ENCODE assay signal across 32 cellular contexts in genomic region chr12:14972816-14973215, GRCh38. TPM values are rescaled to one million over a fixed set of nuclear protein-coding genes. Genes with fewer than 3 reads are reported as not detected.
"Had no signal": no experiment of that assay in that cellular context is flagged by ENCODE, and none has a peak within 500 bp of the region (broad histone marks: within the 10 kb centered on the region; RNA-seq: fewer than 3 reads in every experiment).

Gene PDE6H (plus strand): TSS chr12:14973042. CDS start chr12:14978013, 4,971 bp downstream.

- H3K27ac Mint-ChIP-seq: activated CD8-positive, alpha-beta memory T cell treated with anti-CD3 and anti-CD28 coated beads, Interleukin-2, amount 10 ng/mL, durations not matched to agents 7 days and 5 days; activated CD8-positive, alpha-beta T cell treated with anti-CD3 and anti-CD28 coated beads, Interleukin-2, amount 10 ng/mL, durations not matched to agents 7 days and 5 days; activated naive CD4-positive, alpha-beta T cell treated with anti-CD3 and anti-CD28 coated beads, Interleukin-2, amount 50 U/mL, for 72 hours; effector memory CD8-positive, alpha-beta T cell; nephron; T-helper 1 cell treated with Interleukin-12 subunit alpha and Interleukin-12 subunit beta and Interleukin-4 antibody, amounts not matched to agents 30 μg/mL and 1 μg/mL, for 36 hours; WTC11 had no signal

- H3K9me3 ChIP-seq: adrenal gland, gastroesophageal sphincter, left ventricle myocardium inferior, right atrium auricular region had no signal

- H3K9me3 Mint-ChIP-seq: effector memory CD8-positive, alpha-beta T cell; nephron; T-helper 1 cell treated with Interleukin-12 subunit alpha and Interleukin-12 subunit beta and Interleukin-4 antibody, amounts not matched to agents 30 μg/mL and 1 μg/mL, for 36 hours; WTC11 had no signal

- DNase-seq: activated CD4-positive, alpha-beta T cell treated with anti-CD3 and anti-CD28 coated beads for 1 hour; activated CD4-positive, alpha-beta T cell treated with anti-CD3 and anti-CD28 coated beads, Interleukin-2, amount 50 U/mL, for 1 hour; activated CD8-positive, alpha-beta memory T cell treated with anti-CD3 and anti-CD28 coated beads, Interleukin-2, amount 10 ng/mL, durations not matched to agents 7 days and 5 days; activated CD8-positive, alpha-beta T cell treated with anti-CD3 and anti-CD28 coated beads, Interleukin-2, amount 10 ng/mL, durations not matched to agents 7 days and 5 days; activated naive CD4-positive, alpha-beta T cell; activated T-cell treated with anti-CD3 and anti-CD28 coated beads, Interleukin-2, amount 50 U/mL, for 48 hours; adrenal gland; aorta; effector memory CD8-positive, alpha-beta T cell; islet precursor cell; left ventricle myocardium inferior; mesendoderm; nucleus accumbens; stimulated activated CD4-positive, alpha-beta T cell treated with anti-CD3 and anti-CD28 coated beads, Interleukin-1b, Interleukin-23, amount 100 ng/mL, for 48 hours; stimulated activated naive CD4-positive, alpha-beta T cell; SW 1271 had no signal

- H3K4me1 Mint-ChIP-seq: brain, nephron, WTC11 had no signal

- H3K27me3 Mint-ChIP-seq: activated CD8-positive, alpha-beta memory T cell treated with anti-CD3 and anti-CD28 coated beads, Interleukin-2, amount 10 ng/mL, durations not matched to agents 7 days and 5 days had no signal

- H3K36me3 Mint-ChIP-seq: brain, WTC11 had no signal

- ATAC-seq: activated CD8-positive, alpha-beta memory T cell treated with anti-CD3 and anti-CD28 coated beads, Interleukin-2, amount 10 ng/mL, durations not matched to agents 7 days and 5 days; activated CD8-positive, alpha-beta T cell treated with anti-CD3 and anti-CD28 coated beads, Interleukin-2, amount 10 ng/mL, durations not matched to agents 7 days and 5 days; activated naive CD4-positive, alpha-beta T cell treated with anti-CD3 and anti-CD28 coated beads, Interleukin-2, amount 50 U/mL, for 72 hours; effector memory CD8-positive, alpha-beta T cell; gastroesophageal sphincter; WTC11 had no signal

- H3K4me3 Mint-ChIP-seq: activated CD8-positive, alpha-beta memory T cell treated with anti-CD3 and anti-CD28 coated beads, Interleukin-2, amount 10 ng/mL, durations not matched to agents 7 days and 5 days; activated CD8-positive, alpha-beta T cell treated with anti-CD3 and anti-CD28 coated beads, Interleukin-2, amount 10 ng/mL, durations not matched to agents 7 days and 5 days; effector memory CD8-positive, alpha-beta T cell; nephron; T-helper 1 cell treated with Interleukin-12 subunit alpha and Interleukin-12 subunit beta and Interleukin-4 antibody, amounts not matched to agents 30 μg/mL and 1 μg/mL, for 36 hours; WTC11 had no signal

RNA-seq across cellular contexts. Expression of gene PDE6H, which starts in this region (rescaled TPM):
- total RNA-seq: activated CD8-positive, alpha-beta memory T cell treated with anti-CD3 and anti-CD28 coated beads, Interleukin-2, amount 10 ng/mL, durations not matched to agents 7 days and 5 days; activated naive CD4-positive, alpha-beta T cell treated with anti-CD3 and anti-CD28 coated beads, Interleukin-2, amount 50 U/mL, for 72 hours; aorta; cardiac muscle cell; cerebellum; endothelial cell of umbilical vein; fibroblast of lung; fibroblast of villous mesenchyme; gastroesophageal sphincter; hepatocyte; left ventricle myocardium inferior; pulmonary artery endothelial cell; right atrium auricular region; smooth muscle cell; WTC11 had no signal
- polyA plus RNA-seq: aorta, cardiac muscle cell, endothelial cell of umbilical vein, esophagus, fibroblast of lung, hepatocyte, smooth muscle cell had no signal
